8 cellular contexts compared by ENCODE assay signal in the genomic region with DNA sequence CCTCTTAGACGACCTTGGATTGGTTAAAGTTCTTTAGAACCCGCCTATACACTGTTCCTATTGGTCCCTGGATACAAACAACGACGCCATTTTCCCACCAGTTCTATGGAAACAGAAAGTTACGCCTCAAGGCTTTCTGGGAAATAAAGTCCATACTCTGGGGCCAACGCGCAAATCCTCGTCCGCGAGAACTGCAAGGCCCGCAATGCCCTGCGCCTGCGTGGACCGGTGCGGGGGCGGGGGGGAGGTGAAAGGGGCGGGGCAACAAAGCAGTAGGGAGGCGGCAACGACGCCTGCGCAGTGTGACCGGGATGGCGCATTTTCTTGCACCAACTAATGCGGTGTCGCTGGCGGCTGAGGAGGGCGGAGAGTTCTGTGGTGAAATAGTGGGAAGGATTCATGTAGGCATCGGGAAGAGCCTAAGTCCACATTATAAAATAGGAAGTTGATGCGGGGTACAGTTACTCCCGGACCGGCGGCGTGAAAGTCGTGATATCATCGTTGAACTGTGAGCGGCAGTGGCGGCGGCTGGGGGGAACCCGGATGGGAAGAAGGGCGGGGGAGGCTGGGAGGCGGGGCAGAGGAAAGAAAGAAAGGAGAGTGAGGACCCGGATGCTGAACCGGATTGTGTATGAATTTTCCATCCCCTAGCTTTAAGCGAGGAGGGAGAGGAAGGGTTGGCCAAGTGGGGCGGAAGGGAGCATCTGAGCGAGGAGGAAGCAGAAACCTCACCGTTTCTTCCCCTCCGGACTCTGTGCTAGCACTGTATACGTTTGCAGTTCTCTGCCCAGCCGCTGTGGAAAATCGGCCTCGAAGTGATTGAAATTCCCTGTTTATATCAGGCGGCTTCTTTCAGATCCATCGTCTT. TPM values are rescaled to one million over a fixed set of nuclear protein-coding genes. Genes with fewer than 3 reads are reported as not detected.
A peak's percentile ranks its signal among the peaks of the same experiment; 100 is the strongest.
DNase-seq lines count a peak whose midpoint lies in the region; ATAC-seq lines count a peak whose summit lies in the region.

A gene (plus strand): TSS at position 300 of the 868 bp plus-strand sequence. CDS start 6,695 bp downstream, outside the sequence.

- peak; percentile 100 for DNase-seq in CD1c-positive myeloid dendritic cell (ENCODE audit: extremely low spot score)
- DNase-seq in NCI-H748 treated with DMSO at 0.1 percent for 48 hours (lab: John Stamatoyannopoulos, UW): peak; percentile 94
- peak; percentile 99 for DNase-seq in activated CD4-positive, alpha-beta T cell treated with anti-CD3 and anti-CD28 coated beads, Interleukin-2, amount 50 U/mL, for 24 hours (ENCODE audit: low read depth in 1 of 2, low spot score in 1 of 2)
- peak; percentile 100 for DNase-seq in dermis blood vessel endothelial cell
- peak; percentile 98 for DNase-seq in left lobe of liver (ENCODE audit: low spot score)
- DNase-seq in stimulated activated CD4-positive, alpha-beta T cell treated with anti-CD3 and anti-CD28 coated beads, Interleukin-2, amount 100 ng/mL, for 4 hours (ENCODE audit: low read depth): peak; percentile 99

- ATAC-seq in GM19397 (IDR thresholded peaks at IDR 0.05; ENCODE audit: unreplicated experiment) (peak; percentile 49), HG03565 (IDR thresholded peaks at IDR 0.05; ENCODE audit: unreplicated experiment) (peak; percentile 66), left lobe of liver (peak; percentile 88)

RNA-seq across cellular contexts. Expression of the gene that starts here (rescaled TPM):
- total RNA-seq in dermis blood vessel endothelial cell: 24.7 and 31.5 TPM in 2 replicates
- 8.6 TPM for total RNA-seq in left lobe of liver

Comparison
In these comparisons a context has a peak if more than half of its experiments do, and no peak if none do; other contexts are left out.
1. Peak in every context shown above with its lines: DNase-seq and ATAC-seq.